ENCODE assay signal across 8 cellular contexts in genomic region chr15:57541805-57542504, GRCh38. TPM values are rescaled to one million over a fixed set of nuclear protein-coding genes. Genes with fewer than 3 reads are reported as not detected.
DNase-seq lines count a peak whose midpoint lies in the region; TF ChIP-seq lines count a peak whose summit lies in the region.

No MANE protein-coding gene starts in this region.

- H3K9me3 ChIP-seq in CD8-positive, alpha-beta memory T cell (ENCODE audit: low read length), result no peaks in the 10 kb centered on the region

- DNase-seq in DMS79 treated with DMSO at 0.1 percent for 48 hours (lab: John Stamatoyannopoulos, UW) (peak; percentile 8), DMS79 (lab: John Stamatoyannopoulos, UW) (no peak), SK-N-DZ (ENCODE audit: low spot score) (peak; percentile 73), endothelial cell (ENCODE audit: low spot score) (peak; percentile 76), midbrain (lab: John Stamatoyannopoulos, UW) (peak; percentile 44)
- peak; percentile 26 for DNase-seq in Jurkat, Clone E6-1 (ENCODE audit: low read depth, low spot score)
- DNase-seq in activated T-helper 2 cell treated with anti-CD3 and anti-CD28 coated beads, Interferon-gamma antibody, Interleukin-2, Interleukin-4, amounts not matched to agents 10 μg/mL and 5 μg/mL and 100 μg/mL, durations not matched to agents 14 hours and 24 hours and 36 hours (ENCODE audit: low spot score), result no peak
- no peak for DNase-seq in CD8-positive, alpha-beta memory T cell

- H3K36me3 ChIP-seq in CD8-positive, alpha-beta memory T cell (ENCODE audit: insufficient read depth, low read length), result no peaks in the 10 kb centered on the region

- peaks cover 77% of the 10 kb centered on the region for H3K36me3 Mint-ChIP-seq in endothelial cell (ENCODE audit: low read depth, unreplicated experiment)
- H3K36me3 Mint-ChIP-seq in activated T-helper 2 cell treated with anti-CD3 and anti-CD28 coated beads, Interferon-gamma antibody, Interleukin-2, Interleukin-4, amounts not matched to agents 10 μg/mL and 5 μg/mL and 100 μg/mL, durations not matched to agents 14 hours and 24 hours and 36 hours (ENCODE audit: low read depth), result no peaks in the 10 kb centered on the region
- H3K36me3 Mint-ChIP-seq in CD8-positive, alpha-beta memory T cell, result no peaks in the 10 kb centered on the region

- TF ChIP-seq CTCF in endothelial cell (IDR thresholded peaks at IDR 0.05; ENCODE audit: unreplicated experiment), result peak; percentile 77

- CTCF ChIA-PET in CD8-positive, alpha-beta memory T cell (lab: Charles Lee), result interaction anchor here (1.5 to 1.6 kb wide), 2 partner anchors 8 to 13 kb away, joined by 5 read pairs; no protein-coding TSS in a partner anchor

- H3K27me3 Mint-ChIP-seq in endothelial cell (ENCODE audit: unreplicated experiment), result peaks cover 7% of the 10 kb centered on the region
- H3K27me3 Mint-ChIP-seq in activated T-helper 2 cell treated with anti-CD3 and anti-CD28 coated beads, Interferon-gamma antibody, Interleukin-2, Interleukin-4, amounts not matched to agents 10 μg/mL and 5 μg/mL and 100 μg/mL, durations not matched to agents 14 hours and 24 hours and 36 hours (ENCODE audit: low read depth), result peaks cover 5% of the 10 kb centered on the region
- peaks cover 17 to 29% of the 10 kb centered on the region in 2 donors for H3K27me3 Mint-ChIP-seq in CD8-positive, alpha-beta memory T cell

- peak overlapping the region; percentile 48 for H3K27ac Mint-ChIP-seq in endothelial cell (ENCODE audit: unreplicated experiment)
- H3K27ac Mint-ChIP-seq in activated T-helper 2 cell treated with anti-CD3 and anti-CD28 coated beads, Interferon-gamma antibody, Interleukin-2, Interleukin-4, amounts not matched to agents 10 μg/mL and 5 μg/mL and 100 μg/mL, durations not matched to agents 14 hours and 24 hours and 36 hours, result no peak overlapping the region
- H3K27ac Mint-ChIP-seq in CD8-positive, alpha-beta memory T cell, result no peak overlapping the region

- POLR2A ChIA-PET in CD8-positive, alpha-beta memory T cell (lab: Charles Lee), result no interaction called here

- no peaks in the 10 kb centered on the region for H3K27me3 ChIP-seq in CD8-positive, alpha-beta memory T cell (ENCODE audit: insufficient read depth, low read length, poor library complexity, severe bottlenecking)

- intact Hi-C loops in activated T-helper 2 cell treated with anti-CD3 and anti-CD28 coated beads, Interferon-gamma antibody, Interleukin-2, Interleukin-4, amounts not matched to agents 10 μg/mL and 5 μg/mL and 100 μg/mL, durations not matched to agents 14 hours and 24 hours and 36 hours (cut with micrococcal nuclease), result no loop called here

- no peaks in the 10 kb centered on the region for H3K4me1 ChIP-seq in CD8-positive, alpha-beta memory T cell (ENCODE audit: insufficient read depth, low read length)

- no peaks in the 10 kb centered on the region for H3K9me3 Mint-ChIP-seq in endothelial cell (ENCODE audit: unreplicated experiment)
- peaks cover 4% of the 10 kb centered on the region for H3K9me3 Mint-ChIP-seq in activated T-helper 2 cell treated with anti-CD3 and anti-CD28 coated beads, Interferon-gamma antibody, Interleukin-2, Interleukin-4, amounts not matched to agents 10 μg/mL and 5 μg/mL and 100 μg/mL, durations not matched to agents 14 hours and 24 hours and 36 hours
- H3K9me3 Mint-ChIP-seq in CD8-positive, alpha-beta memory T cell, result peaks cover 0 to 2% (median 0%) of the 10 kb centered on the region in 5 donors

- H3K4me1 Mint-ChIP-seq in endothelial cell (ENCODE audit: unreplicated experiment), result no peaks in the 10 kb centered on the region
- peaks cover 3% of the 10 kb centered on the region for H3K4me1 Mint-ChIP-seq in activated T-helper 2 cell treated with anti-CD3 and anti-CD28 coated beads, Interferon-gamma antibody, Interleukin-2, Interleukin-4, amounts not matched to agents 10 μg/mL and 5 μg/mL and 100 μg/mL, durations not matched to agents 14 hours and 24 hours and 36 hours (ENCODE audit: low read depth)
- H3K4me1 Mint-ChIP-seq in CD8-positive, alpha-beta memory T cell, result no peaks in the 10 kb centered on the region

- no peak overlapping the region for H3K4me3 Mint-ChIP-seq in endothelial cell (ENCODE audit: unreplicated experiment)
- no peak overlapping the region for H3K4me3 Mint-ChIP-seq in activated T-helper 2 cell treated with anti-CD3 and anti-CD28 coated beads, Interferon-gamma antibody, Interleukin-2, Interleukin-4, amounts not matched to agents 10 μg/mL and 5 μg/mL and 100 μg/mL, durations not matched to agents 14 hours and 24 hours and 36 hours (ENCODE audit: low read depth)
- no peak overlapping the region for H3K4me3 Mint-ChIP-seq in CD8-positive, alpha-beta memory T cell

- no peak overlapping the region for H3K4me3 ChIP-seq in Jurkat, Clone E6-1 (ENCODE audit: low read length)
- no peak overlapping the region for H3K4me3 ChIP-seq in CD8-positive, alpha-beta memory T cell (ENCODE audit: low read length)

- H3K27ac ChIP-seq in CD8-positive, alpha-beta memory T cell (ENCODE audit: low read depth, low read length), result no peak overlapping the region

RNA-seq across cellular contexts. Expression of gene MYZAP, which starts 49.7 kb away (rescaled TPM):
- polyA plus RNA-seq in Jurkat, Clone E6-1 (2012; ENCODE audit: insufficient read depth, insufficient read length), result not detected
- 17.5 and 18.2 TPM in 2 replicates for polyA plus RNA-seq in SK-N-DZ (2014; cell fraction: cytosol; rRNA removed)
- polyA plus RNA-seq in SK-N-DZ (2014; cell fraction: nucleus; rRNA removed), result 9.1 and 9.2 TPM in 2 replicates
- 55.3 TPM for total RNA-seq in endothelial cell (ENCODE audit: unreplicated experiment)
- not detected in 2 replicates for total RNA-seq in activated T-helper 2 cell treated with anti-CD3 and anti-CD28 coated beads, Interferon-gamma antibody, Interleukin-2, Interleukin-4, amounts not matched to agents 10 μg/mL and 5 μg/mL and 100 μg/mL, durations not matched to agents 14 hours and 24 hours and 36 hours
- not detected for total RNA-seq in CD8-positive, alpha-beta memory T cell
- polyA plus RNA-seq in CD8-positive, alpha-beta memory T cell, result not detected

Comparison
In these comparisons a context has a peak if more than half of its experiments do, and no peak if none do; other contexts are left out.
1. DNase-seq: peak in DMS79 treated with DMSO at 0.1 percent for 48 hours (single experiment), Jurkat, Clone E6-1 (single experiment), SK-N-DZ (single experiment), endothelial cell (single experiment) and midbrain (single experiment); none in DMS79 (single experiment), activated T-helper 2 cell treated with anti-CD3 and anti-CD28 coated beads, Interferon-gamma antibody, Interleukin-2, Interleukin-4, amounts not matched to agents 10 μg/mL and 5 μg/mL and 100 μg/mL, durations not matched to agents 14 hours and 24 hours and 36 hours (single experiment) and CD8-positive, alpha-beta memory T cell (0 of 5).
2. RNA of gene MYZAP, which starts 49.7 kb away (total RNA-seq): 55.3 TPM in endothelial cell (single experiment); not detected in CD8-positive, alpha-beta memory T cell and not detected in activated T-helper 2 cell treated with anti-CD3 and anti-CD28 coated beads, Interferon-gamma antibody, Interleukin-2, Interleukin-4, amounts not matched to agents 10 μg/mL and 5 μg/mL and 100 μg/mL, durations not matched to agents 14 hours and 24 hours and 36 hours; every median in the first group is over 10 times any median in the second.